19 cellular contexts compared by ENCODE assay signal in the genomic region with DNA sequence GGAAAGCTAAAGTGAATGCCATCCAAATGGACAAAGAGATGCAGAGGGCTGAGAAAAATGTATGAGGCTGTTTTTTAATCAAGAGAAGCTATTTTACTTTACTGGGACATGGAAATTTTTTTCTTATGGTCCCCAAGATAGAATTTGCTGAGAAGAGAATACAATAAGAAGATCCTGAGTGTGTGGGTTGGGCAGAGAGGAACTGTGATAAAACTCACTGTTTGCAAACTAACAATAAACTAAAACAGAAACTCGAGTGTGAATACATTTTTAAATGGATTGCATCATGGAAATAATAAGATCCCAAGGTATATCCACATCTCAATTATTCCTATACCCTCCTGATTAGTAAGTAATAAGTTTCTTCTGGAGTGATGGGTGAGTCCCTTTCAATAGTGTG. TPM values are rescaled to one million over a fixed set of nuclear protein-coding genes. Genes with fewer than 3 reads are reported as not detected.
DNase-seq lines count a peak whose midpoint lies in the region; ATAC-seq, FAIRE-seq and TF ChIP-seq lines count a peak whose summit lies in the region.
"Had no signal": no experiment of that assay in that cellular context is flagged by ENCODE, and none has a peak within 500 bp of the region (broad histone marks: within the 10 kb centered on the region; RNA-seq: fewer than 3 reads in every experiment).

No MANE protein-coding gene starts in this region.

- no peak overlapping the region for H3K9ac ChIP-seq in GM12878 (ENCODE audit: control insufficient read depth, insufficient read depth, low read length)
- H3K9ac ChIP-seq: BLaER1 had no signal

- CTCF ChIA-PET in GM12878 (lab: Yijun Ruan, JAX): no interaction called here

- intact Hi-C loops in GM12878 (cut with micrococcal nuclease; ENCODE audit: unreplicated experiment): no loop called here
- intact Hi-C loops in spleen (cut with DNase I; ENCODE audit: low total_unique reads): no loop called here
- intact Hi-C loops in testis (cut with DNase I; ENCODE audit: low total_unique reads): no loop called here

- no peaks in the 10 kb centered on the region for H4K20me1 ChIP-seq in GM12878 (ENCODE audit: control insufficient read depth, insufficient read depth)
- H4K20me1 ChIP-seq: BLaER1 had no signal

- H2AFZ ChIP-seq in GM12878 (ENCODE audit: control insufficient read depth, low read depth, low read length): peak overlapping the region; percentile 7; the same call in 1 of the 2 replicates

- RAD21 ChIA-PET in GM12878 (lab: Charles Lee; ENCODE audit: unreplicated experiment): no interaction called here

- H3K27me3 Mint-ChIP-seq in stimulated activated naive B cell treated with anti-CD40 and anti-IgM and Interleukin-4, amounts not matched to agents 10 μg/mL and 1 μg/mL and 100 μg/mL, for 72 hours: no peaks in the 10 kb centered on the region
- H3K27me3 Mint-ChIP-seq: T-cell had no signal

- in situ Hi-C loops in GM12878 (cut with MboI): no loop called here

- no peak for TF ChIP-seq CTCF in GM12878 (IDR thresholded peaks at IDR 0.05 in 2 of 3, conservative IDR thresholded peaks at IDR 0.05 in 1 of 3; ENCODE audit: control insufficient read depth in 2 of 3, extremely low read depth in 1 of 3, insufficient read depth in 1 of 3, low read depth in 3 of 3, low read length in 3 of 3)
- TF ChIP-seq CTCF in spleen (IDR thresholded peaks at IDR 0.05 in 8 of 11, conservative IDR thresholded peaks at IDR 0.05 in 3 of 11): no peak
- TF ChIP-seq CTCF in testis (IDR thresholded peaks at IDR 0.05): no peak

- WGBS in GM12878 (ENCODE audit: insufficient coverage, insufficient replicate concordance, low lambda C conversion rate, missing lambda C conversion rate): 0% methylated on average over 1 of the region's 1 CpG
- 37 to 66% (median 43%) methylated on average over 1 of the region's 1 CpG for WGBS in spleen, 5 donors
- 67 to 81% methylated on average over 1 of the region's 1 CpG for WGBS in testis, 2 donors

- DNase-seq in GM12878 (ENCODE audit: low read depth, low spot score) (no peak), glomerular visceral epithelial cell (ENCODE audit: extremely low spot score) (no peak), spleen (no peak), testis (no peak)
- DNase-seq in stimulated activated naive B cell treated with anti-CD40 and anti-IgM and Interleukin-4, amounts not matched to agents 10 μg/mL and 1 μg/mL and 100 μg/mL, for 72 hours: no peak
- DNase-seq: activated CD8-positive, alpha-beta memory T cell treated with anti-CD3 and anti-CD28 coated beads for 24 hours; activated effector memory CD4-positive, alpha-beta T cell treated with anti-CD3 and anti-CD28 coated beads, Interleukin-2, amount 50 U/mL, for 16 hours; anterior cingulate cortex; natural killer cell; NCI-H1092; NCI-H2171; RPMI8226; substantia nigra; T-cell had no signal

- ATAC-seq in GM21381 (IDR thresholded peaks at IDR 0.05; ENCODE audit: unreplicated experiment): peak; percentile 21
- peak; percentile 37 for ATAC-seq in HG02884 (IDR thresholded peaks at IDR 0.05; ENCODE audit: unreplicated experiment)
- no peak; the same call in 2 of the 3 replicates for ATAC-seq in GM12878
- peak; percentile 51 to 65 for ATAC-seq in stimulated activated naive B cell treated with anti-CD40 and anti-IgM and Interleukin-4, amounts not matched to agents 10 μg/mL and 1 μg/mL and 100 μg/mL, for 72 hours (replicated peaks)
- ATAC-seq: natural killer cell, T-cell had no signal

- no peaks in the 10 kb centered on the region for H3K79me2 ChIP-seq in GM12878 (ENCODE audit: control insufficient read depth, insufficient read depth, low read length)

- peak overlapping the region; percentile 70 for H3K27ac Mint-ChIP-seq in stimulated activated naive B cell treated with anti-CD40 and anti-IgM and Interleukin-4, amounts not matched to agents 10 μg/mL and 1 μg/mL and 100 μg/mL, for 72 hours
- H3K27ac Mint-ChIP-seq: natural killer cell, T-cell had no signal

- H3K4me1 Mint-ChIP-seq in stimulated activated naive B cell treated with anti-CD40 and anti-IgM and Interleukin-4, amounts not matched to agents 10 μg/mL and 1 μg/mL and 100 μg/mL, for 72 hours: peaks cover 20 to 33% of the 10 kb centered on the region in 2 donors

- no peak for TF ChIP-seq POLR2A in GM12878 (IDR thresholded peaks at IDR 0.05; ENCODE audit: low read depth, low read length)
- TF ChIP-seq POLR2A in spleen (IDR thresholded peaks at IDR 0.05): no peak
- no peak for TF ChIP-seq POLR2A in testis (IDR thresholded peaks at IDR 0.05)

- H3K4me2 ChIP-seq in GM12878 (ENCODE audit: control insufficient read depth, insufficient read depth): 0 out of 2 replicates have a peak overlapping the region, but pooled peaks have one; percentile 8
- H3K4me2 ChIP-seq: BLaER1 had no signal

- no peaks in the 10 kb centered on the region for H3K36me3 ChIP-seq in GM12878 (ENCODE audit: control insufficient read depth in 2 of 2, insufficient read depth in 2 of 2, low read length in 1 of 2)
- H3K36me3 ChIP-seq in spleen: no peaks in the 10 kb centered on the region
- no peaks in the 10 kb centered on the region for H3K36me3 ChIP-seq in testis (ENCODE audit: low read depth, missing control alignments)
- H3K36me3 ChIP-seq: BLaER1 had no signal

- no peak for TF ChIP-seq RAD21 in GM12878 (IDR thresholded peaks at IDR 0.05; ENCODE audit: insufficient read depth, low read depth, low read length)

- SMC1A ChIA-PET in GM12878 (lab: Charles Lee; ENCODE audit: uncharacterized antibody, unreplicated experiment): no interaction called here

- H3K27ac ChIP-seq in GM12878 (ENCODE audit: control insufficient read depth, insufficient read depth): no peak overlapping the region
- peak overlapping the region in 1 of 8 donors; percentile 45 for H3K27ac ChIP-seq in spleen
- H3K27ac ChIP-seq in testis: no peak overlapping the region
- H3K27ac ChIP-seq: BLaER1, VCaP had no signal

- POLR2A ChIA-PET in GM12878 (lab: Charles Lee): no interaction called here

- H3K9me3 ChIP-seq in GM12878 (replicated peaks; ENCODE audit: control insufficient read depth, insufficient read depth, low read length): no peaks in the 10 kb centered on the region
- no peaks in the 10 kb centered on the region for H3K9me3 ChIP-seq in spleen
- no peaks in the 10 kb centered on the region for H3K9me3 ChIP-seq in testis
- H3K9me3 ChIP-seq: BLaER1 had no signal

- BruUV-seq in GM12878 (replicated peaks; lab: Mats Ljungman, UMichigan): no TSS peak

- peaks cover 16% of the 10 kb centered on the region for H3K4me1 ChIP-seq in GM12878 (ENCODE audit: control insufficient read depth, insufficient read depth, low read length)
- peaks cover 0 to 23% (median 0%) of the 10 kb centered on the region in 6 donors for H3K4me1 ChIP-seq in spleen
- H3K4me1 ChIP-seq in testis: no peaks in the 10 kb centered on the region
- H3K4me1 ChIP-seq: BLaER1 had no signal

- H3K27me3 ChIP-seq in GM12878 (replicated peaks in 1 of 2; ENCODE audit: control insufficient read depth in 2 of 2, insufficient read depth in 2 of 2, low read length in 1 of 2) (no peaks in the 10 kb centered on the region), spleen (replicated peaks in 1 of 7) (no peaks in the 10 kb centered on the region), testis (no peaks in the 10 kb centered on the region)
- H3K27me3 ChIP-seq: BLaER1 had no signal

- H3K4me3 Mint-ChIP-seq in stimulated activated naive B cell treated with anti-CD40 and anti-IgM and Interleukin-4, amounts not matched to agents 10 μg/mL and 1 μg/mL and 100 μg/mL, for 72 hours: peak overlapping the region in 1 of 2 donors; percentile 38
- H3K4me3 Mint-ChIP-seq: natural killer cell, T-cell had no signal

- H3K9me3 Mint-ChIP-seq in stimulated activated naive B cell treated with anti-CD40 and anti-IgM and Interleukin-4, amounts not matched to agents 10 μg/mL and 1 μg/mL and 100 μg/mL, for 72 hours: peaks cover 0 to 1% of the 10 kb centered on the region in 2 donors
- H3K9me3 Mint-ChIP-seq: natural killer cell, T-cell had no signal

- FAIRE-seq in GM12878 (lab: Jason Lieb, UNC): no peak
- FAIRE-seq: endometrium had no signal

- no peak overlapping the region for H3K4me3 ChIP-seq in GM12878
- H3K4me3 ChIP-seq in spleen: no peak overlapping the region
- no peak overlapping the region for H3K4me3 ChIP-seq in testis
- H3K4me3 ChIP-seq: BLaER1 had no signal

- H3K36me3 Mint-ChIP-seq in stimulated activated naive B cell treated with anti-CD40 and anti-IgM and Interleukin-4, amounts not matched to agents 10 μg/mL and 1 μg/mL and 100 μg/mL, for 72 hours: no peaks in the 10 kb centered on the region
- H3K36me3 Mint-ChIP-seq: natural killer cell had no signal

- no peak for TF ChIP-seq EP300 in GM12878 (IDR thresholded peaks at IDR 0.05; ENCODE audit: borderline replicate concordance in 1 of 2, control insufficient read depth in 1 of 2, low read depth in 2 of 2, low read length in 2 of 2)

TF ChIP-seq in GM12878, 131 proteins besides CTCF, POLR2A, EP300 and RAD21:
- TF ChIP-seq IKZF1 (conservative IDR thresholded peaks at IDR 0.05) (0 out of 2 replicates have a peak, but pooled peaks have one; percentile 35), SPI1 (IDR thresholded peaks at IDR 0.05; ENCODE audit: borderline replicate concordance, insufficient read depth, low read depth, low read length) (peak; percentile 38; the same call in 1 of the 2 replicates), NFIC (IDR thresholded peaks at IDR 0.05; ENCODE audit: low read depth, low read length) (no peak)
TF ChIP-seq in GM12878: peak in this region for 2.

RNA-seq across cellular contexts. Expression of gene NEB, which starts 4.4 kb away (rescaled TPM):
- 0.69 and 0.93 TPM in 2 replicates for total RNA-seq in GM12878 (2013; cell fraction: nucleolus; rRNA removed)
- total RNA-seq in GM12878 (2014; rRNA removed): 0.17 and 0.22 TPM in 2 replicates
- 0.05 and 0.09 TPM in 2 replicates for total RNA-seq in GM12878 (2014; rRNA removed; fragmentation: Illumina TruSeq; extraction: Trizol)
- 0.05 and 0.40 TPM in 2 replicates for total RNA-seq in GM12878 (2021)
- polyA plus RNA-seq in GM12878 (2011; ENCODE audit: low read depth): 0.20 TPM
- polyA plus RNA-seq in GM12878 (2011; rRNA removed): 0.11 and 0.20 TPM in 2 replicates
- 0.03 and 0.16 TPM in 2 replicates for polyA plus RNA-seq in GM12878 (2011; cell fraction: cytosol; rRNA removed)
- 0.34 and 0.45 TPM in 2 replicates for polyA plus RNA-seq in GM12878 (2011; cell fraction: nucleus; rRNA removed)
- 0.35 and 0.65 TPM in 2 replicates for polyA plus RNA-seq in GM12878 (2012)
- polyA plus RNA-seq in GM12878 (2014; fragmentation: Illumina TruSeq; extraction: Trizol): 0.13 and 0.59 TPM in 2 replicates
- polyA plus RNA-seq in GM12878 (2014; fragmentation: Nextera tagmentation; extraction: Ambion mirVana): under 1 TPM; 0.04 to 0.16 TPM
- polyA plus RNA-seq in GM12878 (2014; rRNA removed): 0.05 and 0.15 TPM in 2 replicates
- polyA plus RNA-seq in GM12878 (2016; fragmentation: Nextera tagmentation; extraction: Ambion mirVana): under 1 TPM; 0.50 to 0.77 TPM
- polyA minus RNA-seq in GM12878 (2011; rRNA and poly(A)+ RNA removed): 0.07 and 0.10 TPM in 2 replicates
- not detected in 2 replicates for polyA minus RNA-seq in GM12878 (2011; cell fraction: cytosol; rRNA and poly(A)+ RNA removed)
- 0.36 and 0.38 TPM in 2 replicates for polyA minus RNA-seq in GM12878 (2011; cell fraction: nucleus; rRNA and poly(A)+ RNA removed)
- 1 to 10 TPM; 1.2 to 6.2 (median 2.5) TPM for total RNA-seq in spleen
- polyA plus RNA-seq in spleen: 1 to 10 TPM in 2 of 3 donors, under 1 TPM in 1; 0.96 to 3.2 (median 1.5) TPM
- total RNA-seq in testis: 1 to 10 TPM; 5.5 to 5.7 TPM
- polyA plus RNA-seq in testis (ENCODE audit: insufficient read depth, low read depth, low replicate concordance): 18.6 TPM
